Comparison of ENCODE assay signal across 11 cellular contexts in the genomic region with DNA sequence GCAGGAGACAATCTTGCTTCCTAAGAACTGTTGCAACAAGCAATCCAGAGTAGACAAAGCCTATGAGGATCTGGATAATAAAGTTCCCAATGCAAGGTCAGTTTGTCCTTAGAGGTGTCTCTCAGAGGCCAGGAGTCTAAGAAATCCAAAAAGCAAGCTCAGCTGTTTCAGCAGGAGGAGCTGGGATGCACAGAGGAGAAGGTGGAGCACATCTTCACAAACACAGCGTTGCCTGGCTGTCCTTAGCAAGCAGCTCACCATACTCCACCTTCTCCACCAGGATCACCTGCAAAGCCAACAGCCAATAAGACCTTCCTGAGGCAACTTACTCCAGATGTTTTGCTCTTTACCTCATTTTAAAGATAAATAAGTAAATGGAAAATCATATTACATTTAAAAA. TPM values are rescaled to one million over a fixed set of nuclear protein-coding genes. Genes with fewer than 3 reads are reported as not detected.
DNase-seq lines count a peak whose midpoint lies in the region; ATAC-seq and TF ChIP-seq lines count a peak whose summit lies in the region.
"Had no signal": no experiment of that assay in that cellular context is flagged by ENCODE, and none has a peak within 500 bp of the region (broad histone marks: within the 10 kb centered on the region; RNA-seq: fewer than 3 reads in every experiment).

No MANE protein-coding gene starts in this region.

- H3K4me1 ChIP-seq in breast epithelium (no peaks in the 10 kb centered on the region), RWPE2 (ENCODE audit: insufficient read depth, poor library complexity, severe bottlenecking) (peaks cover 60% of the 10 kb centered on the region), upper lobe of left lung (peaks cover 0 to 10% (median 0%) of the 10 kb centered on the region in 4 donors)
- H3K4me1 ChIP-seq: BLaER1 had no signal

- POLR2A ChIA-PET in MCF 10A (lab: Yijun Ruan, JAX) = interaction anchor here (1.1 to 4.8 kb wide), 13 partner anchors 8 to 384 kb away, joined by 3 to 51 read pairs (median 6); a partner anchor contains a TSS

- DNase-seq in MCF 10A (ENCODE audit: unreplicated experiment) (no peak), breast epithelium (ENCODE audit: low spot score in 2 of 2) (no peak), RWPE2 (ENCODE audit: low spot score) (no peak), immature natural killer cell (no peak), upper lobe of left lung (no peak), NK-92 (lab: John Stamatoyannopoulos, UW; ENCODE audit: unreplicated experiment) (no peak), SW 1271 (lab: John Stamatoyannopoulos, UW) (no peak)
- DNase-seq: NCI-H1417, small intestine had no signal

- no peaks in the 10 kb centered on the region for H3K27me3 Mint-ChIP-seq in MCF 10A (ENCODE audit: insufficient read depth, unreplicated experiment)
- H3K27me3 Mint-ChIP-seq in immature natural killer cell (ENCODE audit: low read depth in 3 of 3) = no peaks in the 10 kb centered on the region

- H3K4me1 Mint-ChIP-seq in MCF 10A (ENCODE audit: insufficient read depth, unreplicated experiment) (peaks cover 64% of the 10 kb centered on the region), immature natural killer cell (peaks cover 6 to 33% of the 10 kb centered on the region in 2 donors)

- TF ChIP-seq POLR2A in breast epithelium (IDR thresholded peaks at IDR 0.05) (no peak), upper lobe of left lung (IDR thresholded peaks at IDR 0.05) (no peak)

- H3K36me3 Mint-ChIP-seq in MCF 10A (ENCODE audit: insufficient read depth, unreplicated experiment) (no peaks in the 10 kb centered on the region), immature natural killer cell (peaks cover 31 to 51% (median 33%) of the 10 kb centered on the region in 3 donors)

- TSS peak; percentile 75 for BruUV-seq in MCF 10A (replicated peaks; lab: Mats Ljungman, UMichigan)

- H3K4me3 Mint-ChIP-seq in MCF 10A (ENCODE audit: unreplicated experiment) (peak overlapping the region; percentile 64), immature natural killer cell (no peak overlapping the region)

- no peaks in the 10 kb centered on the region for H3K36me3 ChIP-seq in breast epithelium
- peaks cover 5% of the 10 kb centered on the region; the same call in 1 of the 2 replicates for H3K36me3 ChIP-seq in RWPE2 (ENCODE audit: low read depth)
- no peaks in the 10 kb centered on the region for H3K36me3 ChIP-seq in upper lobe of left lung

- CTCF ChIA-PET in MCF 10A (lab: Yijun Ruan, JAX) = interaction anchor here (0.8 to 3.2 kb wide), 7 partner anchors 10 to 395 kb away, joined by 3 to 18 read pairs (median 6); no protein-coding TSS in a partner anchor

- H3K9me3 ChIP-seq in breast epithelium (no peaks in the 10 kb centered on the region), RWPE2 (ENCODE audit: severe bottlenecking) (no peaks in the 10 kb centered on the region), upper lobe of left lung (no peaks in the 10 kb centered on the region)
- H3K9me3 ChIP-seq: BLaER1 had no signal

- H3K9me3 Mint-ChIP-seq in MCF 10A (ENCODE audit: unreplicated experiment) (no peaks in the 10 kb centered on the region), immature natural killer cell (no peaks in the 10 kb centered on the region)

- intact Hi-C loops in MCF 10A (cut with micrococcal nuclease) = no loop called here
- intact Hi-C loops in breast epithelium (cut with DNase I; ENCODE audit: low total_unique reads) = no loop called here

- no peaks in the 10 kb centered on the region for H3K27me3 ChIP-seq in breast epithelium
- H3K27me3 ChIP-seq in RWPE2 (ENCODE audit: insufficient read depth, poor library complexity, severe bottlenecking) = no peaks in the 10 kb centered on the region
- no peaks in the 10 kb centered on the region for H3K27me3 ChIP-seq in upper lobe of left lung
- H3K27me3 ChIP-seq: BLaER1 had no signal

- H3K4me3 ChIP-seq in breast epithelium = no peak overlapping the region
- peak overlapping the region; percentile 28 for H3K4me3 ChIP-seq in RWPE2 (ENCODE audit: severe bottlenecking)
- H3K4me3 ChIP-seq in upper lobe of left lung = no peak overlapping the region
- H3K4me3 ChIP-seq: BLaER1 had no signal

- H3K27ac ChIP-seq in breast epithelium (no peak overlapping the region), RWPE2 (ENCODE audit: poor library complexity, severe bottlenecking) (peak overlapping the region; percentile 94), upper lobe of left lung (peak overlapping the region in 3 of 4 donors; percentile 15 to 61 (median 15))
- H3K27ac ChIP-seq: BLaER1 had no signal

- ATAC-seq in RWPE2 (ENCODE audit: low read depth) = no peak
- ATAC-seq in upper lobe of left lung (ENCODE audit: low FRiP score in 2 of 2) = no peak
- ATAC-seq in HG02973 (IDR thresholded peaks at IDR 0.05; ENCODE audit: unreplicated experiment) = no peak

- TF ChIP-seq CTCF in MCF 10A (IDR thresholded peaks at IDR 0.05; ENCODE audit: unreplicated experiment) (no peak), breast epithelium (IDR thresholded peaks at IDR 0.05) (no peak), RWPE2 (IDR thresholded peaks at IDR 0.05; ENCODE audit: poor library complexity, severe bottlenecking) (no peak), upper lobe of left lung (IDR thresholded peaks at IDR 0.05) (no peak)

- peak overlapping the region; percentile 82 for H3K27ac Mint-ChIP-seq in MCF 10A (ENCODE audit: low read depth, unreplicated experiment)
- H3K27ac Mint-ChIP-seq in immature natural killer cell = peak overlapping the region in 5 of 6 donors; percentile 11 to 79 (median 49)

- no peak for TF ChIP-seq EP300 in upper lobe of left lung (IDR thresholded peaks at IDR 0.05)

- WGBS in upper lobe of left lung, 2 donors = 0% methylated on average over 1 of the region's 1 CpG

RNA-seq across cellular contexts. Expression of a gene that starts 0.4 kb away (rescaled TPM):
- total RNA-seq in MCF 10A (2022) (6.5 and 19.0 TPM in 2 replicates), breast epithelium (not detected), upper lobe of left lung (10 to 100 TPM in 2 of 6 donors, 1 to 10 TPM in 4; 2.1 to 28.5 (median 7.6) TPM)
- under 1 TPM in 1 of 3 donors, not detected in 2; 0.50 TPM for polyA plus RNA-seq in immature natural killer cell

RNA-seq across cellular contexts. Expression of a gene that starts 52.8 kb away (rescaled TPM):
- total RNA-seq in MCF 10A (2022) (0.09 TPM in 1 of 2 replicates, not detected in the other), breast epithelium (1 to 10 TPM; 1.4 to 8.2 (median 6.2) TPM), upper lobe of left lung (10 to 100 TPM in 1 of 6 donors, 1 to 10 TPM in 5; 2.4 to 18.2 (median 4.4) TPM)
- 100 to 1,000 TPM; 206 to 251 (median 217) TPM for polyA plus RNA-seq in immature natural killer cell

Comparison
In these comparisons a context has a peak if more than half of its experiments do, and no peak if none do; other contexts are left out.
1. H3K27ac ChIP-seq: peak in RWPE2 (single experiment) and upper lobe of left lung (3 of 4); none in breast epithelium (0 of 2).